Comparison of ENCODE assay signal across 1 cellular context in genomic region chr15:97962263-97962662, GRCh38.
A peak's percentile ranks its signal among the peaks of the same experiment; 100 is the strongest.
TF ChIP-seq lines count a peak whose summit lies in the region.

No MANE protein-coding gene starts in this region.

TF ChIP-seq in K562, 482 proteins besides CTCF, POLR2A, EP300 and RAD21 (continued from another document):
- TF ChIP-seq CHD7 (IDR thresholded peaks at IDR 0.05; ENCODE audit: low read depth, low read length) (no peak), JUND (IDR thresholded peaks at IDR 0.05; ENCODE audit: borderline replicate concordance, low read depth, low read length) (no peak), JUND (tag; IDR thresholded peaks at IDR 0.05; ENCODE audit: borderline replicate concordance, low read depth, low read length) (0 out of 3 replicates have a peak, but pooled peaks have one; percentile 13)
